16 cellular contexts compared by ENCODE assay signal in genomic region chr5:136030252-136030651, GRCh38. TPM values are rescaled to one million over a fixed set of nuclear protein-coding genes. Genes with fewer than 3 reads are reported as not detected.
A peak's percentile ranks its signal among the peaks of the same experiment; 100 is the strongest.
DNase-seq lines count a peak whose midpoint lies in the region; ATAC-seq and TF ChIP-seq lines count a peak whose summit lies in the region.
"Had no signal": no experiment of that assay in that cellular context is flagged by ENCODE, and none has a peak within 500 bp of the region (broad histone marks: within the 10 kb centered on the region; RNA-seq: fewer than 3 reads in every experiment).

No MANE protein-coding gene starts in this region.

- peak overlapping the region; percentile 63 for H3K14ac ChIP-seq in trophoblast cell (ENCODE audit: low read length)

- H2AFZ ChIP-seq in fibroblast of lung (ENCODE audit: low read length) (no peak overlapping the region), trophoblast cell (ENCODE audit: insufficient read depth, low read length, poor library complexity) (no peak overlapping the region)

- H3K23ac ChIP-seq in trophoblast cell (ENCODE audit: low read length), result no peak overlapping the region

- WGBS in trophoblast cell (ENCODE audit: extremely low coverage, insufficient coverage, insufficient read length), result no CpG with 5 or more reads among the region's 2 CpGs
- WGBS in adrenal gland, 4 donors, result 34 to 90% (median 82%) methylated on average over 2 of the region's 2 CpGs

- CTCF ChIA-PET in activated CD8-positive, alpha-beta T cell treated with anti-CD3 and anti-CD28 coated beads, Interleukin-2, amount 10 ng/mL, durations not matched to agents 7 days and 5 days (lab: Charles Lee), result no interaction called here

- H3K4me3 Mint-ChIP-seq in activated CD8-positive, alpha-beta T cell treated with anti-CD3 and anti-CD28 coated beads, Interleukin-2, amount 10 ng/mL, durations not matched to agents 7 days and 5 days, result no peak overlapping the region
- H3K4me3 Mint-ChIP-seq: activated CD8-positive, alpha-beta T cell treated with anti-CD3 and anti-CD28 coated beads for 36 hours had no signal

- POLR2A ChIA-PET in activated CD8-positive, alpha-beta T cell treated with anti-CD3 and anti-CD28 coated beads, Interleukin-2, amount 10 ng/mL, durations not matched to agents 7 days and 5 days (lab: Charles Lee), result no interaction called here

- peak overlapping the region; percentile 2 for H3K18ac ChIP-seq in trophoblast cell (ENCODE audit: low read length)

- H2BK5ac ChIP-seq in trophoblast cell (ENCODE audit: low read depth, low read length, poor library complexity), result peak overlapping the region; percentile 5

- ATAC-seq in activated CD8-positive, alpha-beta T cell treated with anti-CD3 and anti-CD28 coated beads, Interleukin-2, amount 10 ng/mL, durations not matched to agents 7 days and 5 days, result no peak
- ATAC-seq in HG03354 (IDR thresholded peaks at IDR 0.05; ENCODE audit: poor library complexity, severe bottlenecking, unreplicated experiment), result no peak
- no peak for ATAC-seq in GM19467 (IDR thresholded peaks at IDR 0.05; ENCODE audit: unreplicated experiment)
- ATAC-seq: activated CD8-positive, alpha-beta T cell treated with anti-CD3 and anti-CD28 coated beads for 36 hours; foreskin keratinocyte had no signal

- peaks cover 3% of the 10 kb centered on the region for H3K4me1 Mint-ChIP-seq in activated CD8-positive, alpha-beta T cell treated with anti-CD3 and anti-CD28 coated beads, Interleukin-2, amount 10 ng/mL, durations not matched to agents 7 days and 5 days (ENCODE audit: low read depth)

- no peak overlapping the region for H2BK12ac ChIP-seq in trophoblast cell (ENCODE audit: low read length)

- H2AK5ac ChIP-seq in trophoblast cell (ENCODE audit: low read length), result no peak overlapping the region

- no peaks in the 10 kb centered on the region for H3K9me3 Mint-ChIP-seq in activated CD8-positive, alpha-beta T cell treated with anti-CD3 and anti-CD28 coated beads, Interleukin-2, amount 10 ng/mL, durations not matched to agents 7 days and 5 days (ENCODE audit: insufficient read depth)
- H3K9me3 Mint-ChIP-seq: activated CD8-positive, alpha-beta T cell treated with anti-CD3 and anti-CD28 coated beads for 36 hours had no signal

- no peak overlapping the region for H4K12ac ChIP-seq in trophoblast cell (ENCODE audit: low read depth, low read length)

- H3K36me3 Mint-ChIP-seq in activated CD8-positive, alpha-beta T cell treated with anti-CD3 and anti-CD28 coated beads, Interleukin-2, amount 10 ng/mL, durations not matched to agents 7 days and 5 days (ENCODE audit: low read depth), result no peaks in the 10 kb centered on the region

- peaks cover 21% of the 10 kb centered on the region for H3K79me1 ChIP-seq in trophoblast cell (ENCODE audit: low read length)

- H3K79me2 ChIP-seq in fibroblast of lung (ENCODE audit: control insufficient read depth, insufficient read depth, low read length) (peaks cover 15% of the 10 kb centered on the region), trophoblast cell (ENCODE audit: control insufficient read depth, insufficient read depth, low read length, poor library complexity) (peaks cover 25% of the 10 kb centered on the region)

- peaks cover 19% of the 10 kb centered on the region for H3K4me1 ChIP-seq in fibroblast of lung (ENCODE audit: control insufficient read depth, extremely low read depth, insufficient read depth, low read length)
- peaks cover 20 to 33% of the 10 kb centered on the region in 2 experiments for H3K4me1 ChIP-seq in trophoblast cell (ENCODE audit: control insufficient read depth in 1 of 2, insufficient read depth in 2 of 2, low read length in 2 of 2)
- peaks cover 0 to 10% of the 10 kb centered on the region in 2 donors for H3K4me1 ChIP-seq in adrenal gland (replicated peaks in 1 of 2)

- H3K27me3 ChIP-seq in fibroblast of lung (ENCODE audit: control insufficient read depth, insufficient read depth, low read length) (no peaks in the 10 kb centered on the region), trophoblast cell (ENCODE audit: insufficient read depth, low read length) (peaks cover 2% of the 10 kb centered on the region), adrenal gland (no peaks in the 10 kb centered on the region)

- H3K9ac ChIP-seq in fibroblast of lung (ENCODE audit: insufficient read depth, low read length), result no peak overlapping the region
- H3K9ac ChIP-seq in trophoblast cell (ENCODE audit: low read length), result peak overlapping the region; percentile 97
- H3K9ac ChIP-seq: BLaER1 treated with 17β-estradiol and CSF1 and Interleukin-3, amounts not matched to agents 10 nM and 100 nM had no signal

- H3K4me2 ChIP-seq in fibroblast of lung (ENCODE audit: extremely low read depth, insufficient read depth, low read length) (peak overlapping the region; percentile 81), trophoblast cell (ENCODE audit: low read length) (peak overlapping the region; percentile 66)

- no peaks in the 10 kb centered on the region for H3K9me3 ChIP-seq in fibroblast of lung (ENCODE audit: control insufficient read depth, insufficient read depth, low read depth, low read length)
- no peaks in the 10 kb centered on the region for H3K9me3 ChIP-seq in trophoblast cell (ENCODE audit: insufficient read depth, low read depth, low read length)
- no peaks in the 10 kb centered on the region for H3K9me3 ChIP-seq in adrenal gland (replicated peaks in 1 of 3)

- TF ChIP-seq CTCF in AG09309 (IDR thresholded peaks at IDR 0.05; ENCODE audit: control insufficient read depth, insufficient read depth, low read depth, low read length, missing control alignments) (no peak), WI38 (IDR thresholded peaks at IDR 0.05; ENCODE audit: low read depth, low read length) (no peak), fibroblast of lung (conservative IDR thresholded peaks at IDR 0.05 in 1 of 2, IDR thresholded peaks at IDR 0.05 in 1 of 2; ENCODE audit: low read depth in 1 of 2, low read length in 2 of 2) (no peak), adrenal gland (IDR thresholded peaks at IDR 0.05) (no peak)

- H4K8ac ChIP-seq in trophoblast cell (ENCODE audit: low read depth, low read length), result peak overlapping the region; percentile 27

- H3K4me3 ChIP-seq in AG09309 (ENCODE audit: control insufficient read depth, low read depth, low read length) (peak overlapping the region; percentile 68), WI38 (ENCODE audit: low read depth, low read length) (peak overlapping the region; percentile 86), fibroblast of lung (replicated peaks in 1 of 4; ENCODE audit: control extremely low read depth in 1 of 4, insufficient read depth in 1 of 4, low read depth in 3 of 4, low read length in 4 of 4) (peak overlapping the region; percentile 58 to 84 (median 71)), trophoblast cell (ENCODE audit: low read depth, low read length) (peak overlapping the region; percentile 96), adrenal gland (peak overlapping the region in 1 of 4 donors; percentile 50)
- H3K4me3 ChIP-seq: BLaER1 treated with 17β-estradiol and CSF1 and Interleukin-3, amounts not matched to agents 10 nM and 100 nM had no signal

- H4K20me1 ChIP-seq in fibroblast of lung (ENCODE audit: control insufficient read depth, extremely low read depth, insufficient read depth, low read length), result no peaks in the 10 kb centered on the region
- H4K20me1 ChIP-seq: BLaER1 treated with 17β-estradiol and CSF1 and Interleukin-3, amounts not matched to agents 10 nM and 100 nM had no signal

- H3K4ac ChIP-seq in trophoblast cell (ENCODE audit: low read depth, low read length), result peak overlapping the region; percentile 7

- peaks cover 34% of the 10 kb centered on the region for H3K27me3 Mint-ChIP-seq in activated CD8-positive, alpha-beta T cell treated with anti-CD3 and anti-CD28 coated beads, Interleukin-2, amount 10 ng/mL, durations not matched to agents 7 days and 5 days (ENCODE audit: low read depth)

- no peak overlapping the region for H2BK120ac ChIP-seq in trophoblast cell (ENCODE audit: insufficient read depth, low read length, poor library complexity)

- peak overlapping the region; percentile 34 for H3K27ac ChIP-seq in fibroblast of lung (ENCODE audit: insufficient read depth, low read length)
- peak overlapping the region; percentile 69 for H3K27ac ChIP-seq in trophoblast cell (ENCODE audit: low read depth, low read length)
- peak overlapping the region in 2 of 5 donors; percentile 63 to 72 for H3K27ac ChIP-seq in adrenal gland
- H3K27ac ChIP-seq: BLaER1 treated with 17β-estradiol and CSF1 and Interleukin-3, amounts not matched to agents 10 nM and 100 nM; foreskin keratinocyte had no signal

- DNase-seq in AG09309 (ENCODE audit: low read depth), result no peak
- DNase-seq in fibroblast of lung (ENCODE audit: low read depth in 2 of 2), result no peak
- DNase-seq in trophoblast cell, result no peak
- DNase-seq in activated CD8-positive, alpha-beta T cell treated with anti-CD3 and anti-CD28 coated beads, Interleukin-2, amount 10 ng/mL, durations not matched to agents 7 days and 5 days, result no peak
- no peak for DNase-seq in adrenal gland
- DNase-seq: activated CD8-positive, alpha-beta T cell treated with anti-CD3 and anti-CD28 coated beads for 36 hours; activated naive CD4-positive, alpha-beta T cell; cerebellar nuclear complex; foreskin keratinocyte; NCI-H446 treated with DMSO at 0.1 percent for 48 hours; stimulated activated CD8-positive, alpha-beta memory T cell treated with anti-CD3 and anti-CD28 coated beads, Interleukin-4, amount 100 ng/mL, for 48 hours; T-helper 9 cell had no signal

- TF ChIP-seq POLR2A in adrenal gland (IDR thresholded peaks at IDR 0.05), result no peak

- peak overlapping the region; percentile 41 for H4K91ac ChIP-seq in trophoblast cell (ENCODE audit: low read depth, low read length)

- intact Hi-C loops in adrenal gland (cut with DNase I), result no loop called here

- peaks cover 14% of the 10 kb centered on the region for H3K36me3 ChIP-seq in fibroblast of lung (ENCODE audit: control insufficient read depth, insufficient read depth, low read length)
- H3K36me3 ChIP-seq in trophoblast cell (ENCODE audit: control insufficient read depth in 1 of 2, insufficient read depth in 2 of 2, low read length in 2 of 2), result peaks cover 31 to 52% of the 10 kb centered on the region in 2 experiments
- no peaks in the 10 kb centered on the region for H3K36me3 ChIP-seq in adrenal gland (replicated peaks in 1 of 2)
- H3K36me3 ChIP-seq: BLaER1 treated with 17β-estradiol and CSF1 and Interleukin-3, amounts not matched to agents 10 nM and 100 nM had no signal

- H3K27ac Mint-ChIP-seq in activated CD8-positive, alpha-beta T cell treated with anti-CD3 and anti-CD28 coated beads, Interleukin-2, amount 10 ng/mL, durations not matched to agents 7 days and 5 days, result no peak overlapping the region
- H3K27ac Mint-ChIP-seq: activated CD8-positive, alpha-beta T cell treated with anti-CD3 and anti-CD28 coated beads for 36 hours had no signal

RNA-seq across cellular contexts. Expression of gene TGFBI, which starts 1.5 kb away (rescaled TPM):
- total RNA-seq in fibroblast of lung (270 and 398 TPM in 2 replicates), adrenal gland (100 to 1,000 TPM in 5 of 8 donors, 10 to 100 TPM in 3; 48.4 to 200 (median 123) TPM)
- polyA plus RNA-seq in fibroblast of lung (525 and 889 TPM in 2 replicates), adrenal gland (100 to 1,000 TPM in 2 of 3 donors, 10 to 100 TPM in 1; 42.9 to 126 (median 103) TPM)
- polyA plus RNA-seq in fibroblast of lung (2012), result 631 and 968 TPM in 2 replicates
- polyA minus RNA-seq in fibroblast of lung (ENCODE audit: low replicate concordance), result 379 and 787 TPM in 2 replicates
- polyA plus RNA-seq in trophoblast cell (2013), result 3,939 and 3,953 TPM in 2 replicates
- total RNA-seq in activated CD8-positive, alpha-beta T cell treated with anti-CD3 and anti-CD28 coated beads, Interleukin-2, amount 10 ng/mL, durations not matched to agents 7 days and 5 days, result not detected
- total RNA-seq: activated CD8-positive, alpha-beta T cell treated with anti-CD3 and anti-CD28 coated beads for 36 hours had no signal

Comparison
In these comparisons a context has a peak if more than half of its experiments do, and no peak if none do; other contexts are left out.
1. RNA of gene TGFBI, which starts 1.5 kb away (total RNA-seq): 270 to 398 TPM in fibroblast of lung and 48.4 to 200 TPM in adrenal gland; not detected in activated CD8-positive, alpha-beta T cell treated with anti-CD3 and anti-CD28 coated beads, Interleukin-2, amount 10 ng/mL, durations not matched to agents 7 days and 5 days; every median in the first group is over 10 times any median in the second.